ENCODE assay signal across 8 cellular contexts in the genomic region with DNA sequence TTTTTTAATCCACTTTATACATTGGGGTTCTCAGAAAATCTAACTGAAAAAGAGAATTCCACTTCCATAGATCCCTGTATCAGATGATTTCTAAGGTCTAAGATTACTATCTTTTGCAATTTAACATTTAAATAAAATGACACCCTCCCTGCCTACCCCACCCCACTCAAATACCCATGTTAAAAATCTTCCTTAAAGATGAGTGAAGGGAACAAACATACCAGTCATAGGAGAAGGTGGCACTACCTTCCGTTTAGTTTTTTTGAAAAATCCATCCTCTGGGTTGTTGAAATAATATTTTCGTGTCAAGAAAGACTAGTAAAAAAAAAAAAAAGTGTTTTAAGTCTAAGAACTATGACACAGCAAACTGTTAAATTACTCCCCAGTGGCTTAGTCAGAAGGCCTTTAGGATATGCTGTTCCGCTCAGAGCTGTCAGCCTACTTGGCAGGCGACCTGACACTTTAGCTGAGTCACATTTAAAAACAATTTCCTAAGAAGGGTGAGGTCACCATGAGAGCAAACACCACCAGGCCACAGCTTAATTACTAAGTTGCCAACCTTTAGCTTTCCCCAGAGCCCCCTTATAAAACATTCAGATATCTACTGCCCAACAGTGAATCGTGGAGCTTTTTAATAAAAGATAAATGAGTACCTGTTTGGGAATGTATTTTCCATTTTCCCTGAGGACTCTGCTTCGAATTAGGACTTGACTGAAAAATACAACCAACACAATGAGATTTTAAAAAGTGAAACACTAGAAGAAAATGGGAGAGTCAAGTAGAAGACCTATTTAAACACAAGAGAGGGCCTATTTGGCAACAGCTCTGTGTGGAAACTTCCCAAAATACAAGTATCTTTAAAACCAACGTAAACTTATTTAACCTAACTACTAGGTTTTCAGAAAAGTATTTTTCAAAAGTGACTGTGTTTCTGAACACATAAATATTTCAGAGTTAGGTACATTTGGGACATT. TPM values are rescaled to one million over a fixed set of nuclear protein-coding genes. Genes with fewer than 3 reads are reported as not detected.
DNase-seq lines count a peak whose midpoint lies in the region; ATAC-seq, FAIRE-seq and TF ChIP-seq lines count a peak whose summit lies in the region.

No MANE protein-coding gene starts in this region.

- ATAC-seq in GM23338 (no peak), GM12878 (peak; percentile 60), HG03439 (IDR thresholded peaks at IDR 0.05; ENCODE audit: unreplicated experiment) (no peak)

- H3K27ac ChIP-seq in GM23338 (ENCODE audit: low read depth) (no peak overlapping the region), GM12878 (ENCODE audit: control insufficient read depth, insufficient read depth) (no peak overlapping the region; the same call in 1 of the 2 replicates)

- TF ChIP-seq EP300 in GM12878 (IDR thresholded peaks at IDR 0.05; ENCODE audit: borderline replicate concordance in 1 of 2, control insufficient read depth in 1 of 2, low read depth in 2 of 2, low read length in 2 of 2), result no peak

- H3K4me3 Mint-ChIP-seq in GM23338, result no peak overlapping the region

- H3K36me3 Mint-ChIP-seq in GM23338 (ENCODE audit: low read depth), result peaks cover 40% of the 10 kb centered on the region

- H3K27me3 Mint-ChIP-seq in GM23338 (ENCODE audit: insufficient read depth, low read depth, poor library complexity), result peaks cover 5% of the 10 kb centered on the region

- no peak for TF ChIP-seq RAD21 in GM12878 (IDR thresholded peaks at IDR 0.05; ENCODE audit: insufficient read depth, low read depth, low read length)

- POLR2A ChIA-PET in GM12878 (lab: Charles Lee), result interaction anchor here (0.6 to 1.3 kb wide), 2 partner anchors 13 to 23 kb away, joined by 3 read pairs; no protein-coding TSS in a partner anchor

- H3K9me3 Mint-ChIP-seq in GM23338, result no peaks in the 10 kb centered on the region

- H2AFZ ChIP-seq in GM23338, result no peak overlapping the region
- H2AFZ ChIP-seq in GM12878 (ENCODE audit: control insufficient read depth, low read depth, low read length), result no peak overlapping the region

- H3K9me3 ChIP-seq in GM12878 (replicated peaks; ENCODE audit: control insufficient read depth, insufficient read depth, low read length), result no peaks in the 10 kb centered on the region

- SMC1A ChIA-PET in GM12878 (lab: Charles Lee; ENCODE audit: uncharacterized antibody, unreplicated experiment), result interaction anchor here (1.2 to 1.5 kb wide), 2 partner anchors 11 to 43 kb away, joined by 6 to 10 read pairs; a partner anchor contains a TSS

- in situ Hi-C loops in GM12878 (cut with MboI), result no loop called here

- TF ChIP-seq CTCF in GM23338 (conservative IDR thresholded peaks at IDR 0.05; ENCODE audit: low read depth in 2 of 2) (no peak), GM12878 (IDR thresholded peaks at IDR 0.05 in 2 of 3, conservative IDR thresholded peaks at IDR 0.05 in 1 of 3; ENCODE audit: control insufficient read depth in 2 of 3, extremely low read depth in 1 of 3, insufficient read depth in 1 of 3, low read depth in 3 of 3, low read length in 3 of 3) (no peak)

- FAIRE-seq in GM12878 (lab: Jason Lieb, UNC) (no peak), islet of Langerhans (lab: Jason Lieb, UNC) (peak; percentile 13)

- H3K4me1 ChIP-seq in GM23338 (ENCODE audit: insufficient read depth) (no peaks in the 10 kb centered on the region), GM12878 (ENCODE audit: control insufficient read depth, insufficient read depth, low read length) (no peaks in the 10 kb centered on the region)

- H3K4me3 ChIP-seq in GM23338 (no peak overlapping the region), GM12878 (no peak overlapping the region)

- H3K4me1 Mint-ChIP-seq in GM23338, result no peaks in the 10 kb centered on the region

- RAD21 ChIA-PET in GM12878 (lab: Charles Lee; ENCODE audit: unreplicated experiment), result interaction anchor here (1.3 kb wide), 1 partner anchor 10 kb away, joined by 4 read pairs; a partner anchor contains a TSS

- 68% methylated on average over 7 of the region's 7 CpGs for WGBS in GM12878 (ENCODE audit: insufficient coverage, insufficient replicate concordance, low lambda C conversion rate, missing lambda C conversion rate)

- no TSS peak for BruUV-seq in GM12878 (replicated peaks; lab: Mats Ljungman, UMichigan)

- H3F3A ChIP-seq in GM23338 (replicated peaks; ENCODE audit: low read depth), result no peaks in the 10 kb centered on the region

- H3K27me3 ChIP-seq in GM23338 (ENCODE audit: insufficient read depth) (no peaks in the 10 kb centered on the region), GM12878 (replicated peaks in 1 of 2; ENCODE audit: control insufficient read depth in 2 of 2, insufficient read depth in 2 of 2, low read length in 1 of 2) (no peaks in the 10 kb centered on the region)

- H3K4me2 ChIP-seq in GM23338 (no peak overlapping the region), GM12878 (ENCODE audit: control insufficient read depth, insufficient read depth) (no peak overlapping the region)

- no peaks in the 10 kb centered on the region for H3K9me2 ChIP-seq in GM23338 (ENCODE audit: insufficient read depth)

- CTCF ChIA-PET in GM12878 (lab: Yijun Ruan, JAX), result interaction anchor here (0.7 to 1.1 kb wide), 5 partner anchors 9 to 187 kb away, joined by 3 read pairs; a partner anchor contains a TSS

- TF ChIP-seq POLR2A in GM12878 (IDR thresholded peaks at IDR 0.05; ENCODE audit: low read depth, low read length), result no peak

- H3K79me2 ChIP-seq in GM23338 (replicated peaks; ENCODE audit: insufficient read depth) (peaks cover 3% of the 10 kb centered on the region), GM12878 (ENCODE audit: control insufficient read depth, insufficient read depth, low read length) (no peaks in the 10 kb centered on the region; the same call in 1 of the 2 replicates)

- H4K20me1 ChIP-seq in GM23338 (replicated peaks; ENCODE audit: insufficient read depth) (no peaks in the 10 kb centered on the region; the same call in 1 of the 2 replicates), GM12878 (ENCODE audit: control insufficient read depth, insufficient read depth) (no peaks in the 10 kb centered on the region)

- no peak overlapping the region for H3K9ac ChIP-seq in GM12878 (ENCODE audit: control insufficient read depth, insufficient read depth, low read length)

- no peak for DNase-seq in GM23338 (ENCODE audit: low spot score)
- peak; percentile 89 for DNase-seq in NCI-H460 (ENCODE audit: extremely low read depth, low read depth)
- no peak for DNase-seq in GM12878 (ENCODE audit: low read depth, low spot score)
- DNase-seq in stimulated activated CD8-positive, alpha-beta memory T cell treated with anti-CD3 and anti-CD28 coated beads, Interleukin-15, amount 100 ng/mL, for 48 hours (ENCODE audit: low read depth in 2 of 2), result peak; percentile 9 to 44
- no peak for DNase-seq in NCI-H1417 (lab: John Stamatoyannopoulos, UW)
- no peak for DNase-seq in NCI-H1105 treated with DMSO at 0.1 percent for 48 hours (lab: John Stamatoyannopoulos, UW)

- peak overlapping the region; percentile 38; the same call in 1 of the 2 replicates for H3K27ac Mint-ChIP-seq in GM23338

- intact Hi-C loops in GM12878 (cut with micrococcal nuclease; ENCODE audit: unreplicated experiment), result no loop called here

- peaks cover 9% of the 10 kb centered on the region for H3K36me3 ChIP-seq in GM23338 (ENCODE audit: insufficient read depth)
- peaks cover 0 to 12% of the 10 kb centered on the region in 2 experiments; a peak in 3 of 4 replicates for H3K36me3 ChIP-seq in GM12878 (ENCODE audit: control insufficient read depth in 2 of 2, insufficient read depth in 2 of 2, low read length in 1 of 2)

RNA-seq across cellular contexts. Expression of a gene that starts 9.6 kb away (rescaled TPM):
- 23.8 and 36.2 TPM in 2 replicates for total RNA-seq in GM23338 (2014; rRNA removed; shearing (Covaris generic))
- polyA plus RNA-seq in GM23338 (2016; fragmentation: Nextera tagmentation; extraction: Ambion mirVana), result 42.8 and 46.5 TPM in 2 replicates
- total RNA-seq in NCI-H460 (2014; rRNA removed; shearing (Covaris generic)), result 63.7 and 71.2 TPM in 2 replicates
- polyA plus RNA-seq in NCI-H460 (2014; cell fraction: nucleus; rRNA removed), result 21.3 and 47.4 TPM in 2 replicates
- total RNA-seq in GM12878 (2013; cell fraction: nucleolus; rRNA removed), result 41.1 and 43.9 TPM in 2 replicates
- 25.4 and 28.4 TPM in 2 replicates for total RNA-seq in GM12878 (2014; rRNA removed)
- total RNA-seq in GM12878 (2014; rRNA removed; fragmentation: Illumina TruSeq; extraction: Trizol), result 25.6 and 26.4 TPM in 2 replicates
- total RNA-seq in GM12878 (2021), result 41.3 and 42.5 TPM in 2 replicates
- polyA plus RNA-seq in GM12878 (2011; ENCODE audit: low read depth), result 15.3 TPM
- polyA plus RNA-seq in GM12878 (2011; rRNA removed), result 92.4 and 93.7 TPM in 2 replicates
- polyA plus RNA-seq in GM12878 (2011; cell fraction: cytosol; rRNA removed), result 67.7 and 81.8 TPM in 2 replicates
- 40.8 and 44.7 TPM in 2 replicates for polyA plus RNA-seq in GM12878 (2011; cell fraction: nucleus; rRNA removed)
- polyA plus RNA-seq in GM12878 (2012), result 50.0 and 57.3 TPM in 2 replicates
- 66.1 and 83.3 TPM in 2 replicates for polyA plus RNA-seq in GM12878 (2014; fragmentation: Illumina TruSeq; extraction: Trizol)
- 100 to 1,000 TPM in 1 of 2 experiments, 10 to 100 TPM in 1; 100.0 to 127 TPM for polyA plus RNA-seq in GM12878 (2014; fragmentation: Nextera tagmentation; extraction: Ambion mirVana)
- polyA plus RNA-seq in GM12878 (2014; rRNA removed), result 62.8 and 62.9 TPM in 2 replicates
- 10 to 100 TPM; 86.3 to 88.6 TPM for polyA plus RNA-seq in GM12878 (2016; fragmentation: Nextera tagmentation; extraction: Ambion mirVana)
- 73.5 and 94.1 TPM in 2 replicates for polyA minus RNA-seq in GM12878 (2011; rRNA and poly(A)+ RNA removed)
- polyA minus RNA-seq in GM12878 (2011; cell fraction: cytosol; rRNA and poly(A)+ RNA removed), result 6.1 and 17.3 TPM in 2 replicates
- polyA minus RNA-seq in GM12878 (2011; cell fraction: nucleus; rRNA and poly(A)+ RNA removed), result 8.0 and 10.4 TPM in 2 replicates

RNA-seq across cellular contexts. Expression of a gene that starts 24.8 kb away (rescaled TPM):
- 5.1 and 6.9 TPM in 2 replicates for total RNA-seq in GM23338 (2014; rRNA removed; shearing (Covaris generic))
- polyA plus RNA-seq in GM23338 (2016; fragmentation: Nextera tagmentation; extraction: Ambion mirVana) (4.3 TPM in 2 replicates), GM12878 (2011; rRNA removed) (2.5 and 5.8 TPM in 2 replicates), GM12878 (2014; fragmentation: Illumina TruSeq; extraction: Trizol) (3.7 and 8.3 TPM in 2 replicates), GM12878 (2014; fragmentation: Nextera tagmentation; extraction: Ambion mirVana) (1 to 10 TPM in 1 of 2 experiments, under 1 TPM in 1; 0.53 to 1.1 TPM), GM12878 (2014; rRNA removed) (9.9 and 12.3 TPM in 2 replicates), GM12878 (2016; fragmentation: Nextera tagmentation; extraction: Ambion mirVana) (10 to 100 TPM in 1 of 2 experiments, 1 to 10 TPM in 1; 8.6 to 10.0 TPM)
- total RNA-seq in NCI-H460 (2014; rRNA removed; shearing (Covaris generic)), result 0.45 and 0.72 TPM in 2 replicates
- polyA plus RNA-seq in NCI-H460 (2014; cell fraction: nucleus; rRNA removed), result 0.90 and 1.2 TPM in 2 replicates
- total RNA-seq in GM12878 (2013; cell fraction: nucleolus; rRNA removed), result 42.1 and 56.5 TPM in 2 replicates
- total RNA-seq in GM12878 (2014; rRNA removed) (4.9 and 5.8 TPM in 2 replicates), GM12878 (2014; rRNA removed; fragmentation: Illumina TruSeq; extraction: Trizol) (5.9 and 6.4 TPM in 2 replicates), GM12878 (2021) (17.0 and 18.0 TPM in 2 replicates)
- polyA plus RNA-seq in GM12878 (2011; ENCODE audit: low read depth), result 3.1 TPM
- 7.2 and 8.1 TPM in 2 replicates for polyA plus RNA-seq in GM12878 (2011; cell fraction: cytosol; rRNA removed)
- 14.7 and 14.8 TPM in 2 replicates for polyA plus RNA-seq in GM12878 (2011; cell fraction: nucleus; rRNA removed)
- 6.6 and 7.8 TPM in 2 replicates for polyA plus RNA-seq in GM12878 (2012)
- 13.5 and 27.2 TPM in 2 replicates for polyA minus RNA-seq in GM12878 (2011; rRNA and poly(A)+ RNA removed)
- 4.7 and 5.6 TPM in 2 replicates for polyA minus RNA-seq in GM12878 (2011; cell fraction: cytosol; rRNA and poly(A)+ RNA removed)
- 8.6 and 13.0 TPM in 2 replicates for polyA minus RNA-seq in GM12878 (2011; cell fraction: nucleus; rRNA and poly(A)+ RNA removed)

RNA-seq across cellular contexts. Expression of a gene that starts 43.4 kb away (rescaled TPM):
- total RNA-seq in GM23338 (2014; rRNA removed; shearing (Covaris generic)), result 8.4 and 11.5 TPM in 2 replicates
- polyA plus RNA-seq in GM23338 (2016; fragmentation: Nextera tagmentation; extraction: Ambion mirVana) (13.1 and 14.3 TPM in 2 replicates), GM12878 (2011; rRNA removed) (11.3 and 15.9 TPM in 2 replicates), GM12878 (2014; fragmentation: Illumina TruSeq; extraction: Trizol) (2.6 and 6.2 TPM in 2 replicates), GM12878 (2014; fragmentation: Nextera tagmentation; extraction: Ambion mirVana) (1 to 10 TPM; 1.3 to 2.3 TPM), GM12878 (2014; rRNA removed) (12.3 and 12.7 TPM in 2 replicates), GM12878 (2016; fragmentation: Nextera tagmentation; extraction: Ambion mirVana) (10 to 100 TPM; 14.2 TPM)
- total RNA-seq in NCI-H460 (2014; rRNA removed; shearing (Covaris generic)), result 12.8 and 13.6 TPM in 2 replicates
- 14.6 and 27.6 TPM in 2 replicates for polyA plus RNA-seq in NCI-H460 (2014; cell fraction: nucleus; rRNA removed)
- total RNA-seq in GM12878 (2013; cell fraction: nucleolus; rRNA removed), result 72.6 and 98.4 TPM in 2 replicates
- total RNA-seq in GM12878 (2014; rRNA removed) (7.6 and 9.4 TPM in 2 replicates), GM12878 (2014; rRNA removed; fragmentation: Illumina TruSeq; extraction: Trizol) (7.3 and 7.6 TPM in 2 replicates), GM12878 (2021) (8.2 and 8.4 TPM in 2 replicates)
- polyA plus RNA-seq in GM12878 (2011; ENCODE audit: low read depth), result 6.6 TPM
- 15.1 and 24.0 TPM in 2 replicates for polyA plus RNA-seq in GM12878 (2011; cell fraction: cytosol; rRNA removed)
- polyA plus RNA-seq in GM12878 (2011; cell fraction: nucleus; rRNA removed), result 84.1 and 85.5 TPM in 2 replicates
- 11.7 and 20.2 TPM in 2 replicates for polyA plus RNA-seq in GM12878 (2012)
- 13.2 and 23.0 TPM in 2 replicates for polyA minus RNA-seq in GM12878 (2011; rRNA and poly(A)+ RNA removed)
- 4.0 and 5.2 TPM in 2 replicates for polyA minus RNA-seq in GM12878 (2011; cell fraction: cytosol; rRNA and poly(A)+ RNA removed)
- polyA minus RNA-seq in GM12878 (2011; cell fraction: nucleus; rRNA and poly(A)+ RNA removed), result 9.7 and 14.5 TPM in 2 replicates

RNA-seq across cellular contexts. Expression of a gene that starts 49.2 kb away (rescaled TPM):
- 71.6 and 94.4 TPM in 2 replicates for total RNA-seq in GM23338 (2014; rRNA removed; shearing (Covaris generic))
- 59.5 and 61.5 TPM in 2 replicates for polyA plus RNA-seq in GM23338 (2016; fragmentation: Nextera tagmentation; extraction: Ambion mirVana)
- total RNA-seq in NCI-H460 (2014; rRNA removed; shearing (Covaris generic)), result 18.2 and 21.0 TPM in 2 replicates
- polyA plus RNA-seq in NCI-H460 (2014; cell fraction: nucleus; rRNA removed), result 52.7 and 70.6 TPM in 2 replicates
- total RNA-seq in GM12878 (2013; cell fraction: nucleolus; rRNA removed), result 132 and 140 TPM in 2 replicates
- 46.7 and 49.5 TPM in 2 replicates for total RNA-seq in GM12878 (2014; rRNA removed)
- 62.5 and 63.5 TPM in 2 replicates for total RNA-seq in GM12878 (2014; rRNA removed; fragmentation: Illumina TruSeq; extraction: Trizol)
- 41.1 and 45.1 TPM in 2 replicates for total RNA-seq in GM12878 (2021)
- 24.7 TPM for polyA plus RNA-seq in GM12878 (2011; ENCODE audit: low read depth)
- 65.3 and 82.7 TPM in 2 replicates for polyA plus RNA-seq in GM12878 (2011; rRNA removed)
- 33.7 and 48.9 TPM in 2 replicates for polyA plus RNA-seq in GM12878 (2011; cell fraction: cytosol; rRNA removed)
- polyA plus RNA-seq in GM12878 (2011; cell fraction: nucleus; rRNA removed), result 111 and 146 TPM in 2 replicates
- polyA plus RNA-seq in GM12878 (2012), result 31.1 and 42.1 TPM in 2 replicates
- polyA plus RNA-seq in GM12878 (2014; fragmentation: Illumina TruSeq; extraction: Trizol), result 69.3 and 72.8 TPM in 2 replicates
- polyA plus RNA-seq in GM12878 (2014; fragmentation: Nextera tagmentation; extraction: Ambion mirVana), result 10 to 100 TPM; 37.9 to 61.5 TPM
- polyA plus RNA-seq in GM12878 (2014; rRNA removed), result 50.9 and 59.4 TPM in 2 replicates
- 10 to 100 TPM; 49.6 to 53.0 TPM for polyA plus RNA-seq in GM12878 (2016; fragmentation: Nextera tagmentation; extraction: Ambion mirVana)
- 69.0 and 83.4 TPM in 2 replicates for polyA minus RNA-seq in GM12878 (2011; rRNA and poly(A)+ RNA removed)
- 24.3 and 27.8 TPM in 2 replicates for polyA minus RNA-seq in GM12878 (2011; cell fraction: cytosol; rRNA and poly(A)+ RNA removed)
- 58.8 and 59.1 TPM in 2 replicates for polyA minus RNA-seq in GM12878 (2011; cell fraction: nucleus; rRNA and poly(A)+ RNA removed)

Comparison
In these comparisons a context has a peak if more than half of its experiments do, and no peak if none do; other contexts are left out.
1. DNase-seq: peak in NCI-H460 (single experiment) and stimulated activated CD8-positive, alpha-beta memory T cell treated with anti-CD3 and anti-CD28 coated beads, Interleukin-15, amount 100 ng/mL, for 48 hours (2 of 2); none in GM23338 (single experiment), GM12878 (single experiment), NCI-H1417 (0 of 3) and NCI-H1105 treated with DMSO at 0.1 percent for 48 hours (single experiment).